ENCODE assay signal across 35 cellular contexts in the genomic region with DNA sequence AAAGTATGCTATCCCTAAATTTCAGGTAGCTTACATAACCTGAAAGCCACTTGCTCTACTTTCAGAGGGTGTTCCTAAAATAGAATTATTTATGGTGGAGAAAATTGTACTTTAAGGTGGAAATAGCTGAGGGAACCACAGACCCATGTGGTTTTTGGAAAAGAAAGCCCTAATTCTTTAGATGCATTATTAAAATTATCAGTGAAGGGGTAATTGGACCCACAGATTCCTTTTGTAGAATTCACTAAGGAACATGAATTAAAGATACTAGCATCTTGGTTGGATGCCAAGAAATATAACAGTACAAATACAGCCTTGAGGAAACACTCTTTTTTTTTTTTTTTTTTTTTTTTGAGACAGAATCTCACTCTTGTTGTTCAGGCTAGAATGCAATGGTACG. TPM values are rescaled to one million over a fixed set of nuclear protein-coding genes. Genes with fewer than 3 reads are reported as not detected.
"Had no signal": no experiment of that assay in that cellular context is flagged by ENCODE, and none has a peak within 500 bp of the region (broad histone marks: within the 10 kb centered on the region; RNA-seq: fewer than 3 reads in every experiment).

No MANE protein-coding gene starts in this region.

- DNase-seq: activated B cell treated with CpG ODN at 0.5 μM for 24 hours; activated CD4-positive, alpha-beta memory T cell treated with anti-CD3 and anti-CD28 coated beads for 36 hours; activated CD4-positive, alpha-beta T cell treated with anti-CD3 and anti-CD28 coated beads for 4 hours; activated CD4-positive, alpha-beta T cell treated with anti-CD3 and anti-CD28 coated beads, Interleukin-2, amount 10 ng/mL, durations not matched to agents 24 days and 14 days; activated CD4-positive, alpha-beta T cell treated with anti-CD3 and anti-CD28 coated beads, Interleukin-2, amount 50 U/mL, for 1 hour; activated CD4-positive, alpha-beta T cell treated with anti-CD3 and anti-CD28 coated beads, Interleukin-2, amount 50 U/mL, for 4 hours; activated CD4-positive, CD25-positive, alpha-beta regulatory T cell treated with anti-CD3 and anti-CD28 coated beads, Interleukin-2, amount 50 U/mL, for 72 hours; activated CD8-positive, alpha-beta memory T cell treated with anti-CD3 and anti-CD28 coated beads, Interleukin-2, amount 10 ng/mL, durations not matched to agents 7 days and 5 days; activated CD8-positive, alpha-beta memory T cell treated with anti-CD3 and anti-CD28 coated beads, Interleukin-2, amount 50 U/mL, for 48 hours; activated CD8-positive, alpha-beta T cell treated with anti-CD3 and anti-CD28 coated beads for 36 hours; activated effector memory CD4-positive, alpha-beta T cell treated with Interleukin-2 at 50 U/mL for 16 hours; activated gamma-delta T cell; activated naive CD4-positive, alpha-beta T cell treated with anti-CD3 and anti-CD28 coated beads, Interleukin-2, amount 10 ng/mL, durations not matched to agents 7 days and 5 days; activated naive CD4-positive, alpha-beta T cell treated with Interleukin-2 at 50 U/mL for 16 hours; activated naive CD8-positive, alpha-beta T cell treated with anti-CD3 and anti-CD28 coated beads, Interleukin-2, amount 10 ng/mL, durations not matched to agents 7 days and 5 days; activated naive CD8-positive, alpha-beta T cell treated with anti-CD3 and anti-CD28 coated beads, Interleukin-2, amount 50 U/mL, for 24 hours; activated T-cell treated with anti-CD3 and anti-CD28 coated beads, Interleukin-2, amount 50 U/mL, for 24 hours; activated T-cell treated with anti-CD3 and anti-CD28 coated beads, Interleukin-2, amount 50 U/mL, for 48 hours; amygdala; anterior cingulate cortex; caudate nucleus; cerebellar nuclear complex; T-helper 1 cell; T-helper 2 cell; T-helper 9 cell had no signal

- H3K9me3 Mint-ChIP-seq: activated B cell treated with CpG ODN at 0.5 μM for 24 hours; activated CD4-positive, alpha-beta memory T cell treated with anti-CD3 and anti-CD28 coated beads for 36 hours; activated CD4-positive, alpha-beta T cell treated with anti-CD3 and anti-CD28 coated beads, Interleukin-2, amount 10 ng/mL, durations not matched to agents 24 days and 14 days; activated CD8-positive, alpha-beta T cell treated with anti-CD3 and anti-CD28 coated beads for 36 hours; activated naive CD4-positive, alpha-beta T cell treated with anti-CD3 and anti-CD28 coated beads, Interleukin-2, amount 10 ng/mL, durations not matched to agents 7 days and 5 days; activated naive CD4-positive, alpha-beta T cell treated with anti-CD3 and anti-CD28 coated beads, Interleukin-2, amount 50 U/mL, for 24 hours; activated naive CD8-positive, alpha-beta T cell treated with anti-CD3 and anti-CD28 coated beads, Interleukin-2, amount 10 ng/mL, durations not matched to agents 7 days and 5 days; activated naive CD8-positive, alpha-beta T cell treated with anti-CD3 and anti-CD28 coated beads, Interleukin-2, amount 50 U/mL, for 24 hours; activated T-cell treated with anti-CD3 and anti-CD28 coated beads, Interleukin-2, amount 50 U/mL, for 24 hours; activated T-helper 2 cell treated with anti-CD3 and anti-CD28 coated beads, Interferon-gamma antibody, Interleukin-2, Interleukin-4, amounts not matched to agents 10 μg/mL and 5 μg/mL and 100 μg/mL, durations not matched to agents 14 hours and 24 hours and 36 hours; central memory CD8-positive, alpha-beta T cell; T-helper 1 cell treated with Interleukin-12 subunit alpha and Interleukin-12 subunit beta and Interleukin-4 antibody, amounts not matched to agents 30 μg/mL and 1 μg/mL, for 36 hours; T-helper 2 cell treated with Interferon-gamma antibody and Interleukin-4, amounts not matched to agents 5 μg/mL and 100 μg/mL, for 36 hours had no signal

- ATAC-seq: activated CD8-positive, alpha-beta memory T cell treated with anti-CD3 and anti-CD28 coated beads, Interleukin-2, amount 10 ng/mL, durations not matched to agents 7 days and 5 days; activated CD8-positive, alpha-beta T cell treated with anti-CD3 and anti-CD28 coated beads for 36 hours; activated naive CD8-positive, alpha-beta T cell treated with anti-CD3 and anti-CD28 coated beads, Interleukin-2, amount 50 U/mL, for 24 hours had no signal

- H3K36me3 Mint-ChIP-seq: activated CD4-positive, alpha-beta memory T cell treated with anti-CD3 and anti-CD28 coated beads for 36 hours; activated CD8-positive, alpha-beta memory T cell treated with anti-CD3 and anti-CD28 coated beads, Interleukin-2, amount 10 ng/mL, durations not matched to agents 7 days and 5 days; activated naive CD4-positive, alpha-beta T cell treated with anti-CD3 and anti-CD28 coated beads, Interleukin-2, amount 10 ng/mL, durations not matched to agents 7 days and 5 days; activated naive CD4-positive, alpha-beta T cell treated with anti-CD3 and anti-CD28 coated beads, Interleukin-2, amount 50 U/mL, for 24 hours; activated naive CD8-positive, alpha-beta T cell; activated naive CD8-positive, alpha-beta T cell treated with anti-CD3 and anti-CD28 coated beads, Interleukin-2, amount 10 ng/mL, durations not matched to agents 7 days and 5 days; brain had no signal

- H3K27ac Mint-ChIP-seq: activated B cell treated with CpG ODN at 0.5 μM for 24 hours; activated CD4-positive, alpha-beta memory T cell treated with anti-CD3 and anti-CD28 coated beads for 36 hours; activated CD4-positive, alpha-beta T cell treated with anti-CD3 and anti-CD28 coated beads, Interleukin-2, amount 10 ng/mL, durations not matched to agents 24 days and 14 days; activated CD8-positive, alpha-beta memory T cell treated with anti-CD3 and anti-CD28 coated beads, Interleukin-2, amount 10 ng/mL, durations not matched to agents 7 days and 5 days; activated CD8-positive, alpha-beta T cell treated with anti-CD3 and anti-CD28 coated beads for 36 hours; activated naive CD4-positive, alpha-beta T cell treated with anti-CD3 and anti-CD28 coated beads, Interleukin-2, amount 10 ng/mL, durations not matched to agents 7 days and 5 days; activated naive CD4-positive, alpha-beta T cell treated with anti-CD3 and anti-CD28 coated beads, Interleukin-2, amount 50 U/mL, for 24 hours; activated naive CD8-positive, alpha-beta T cell; activated naive CD8-positive, alpha-beta T cell treated with anti-CD3 and anti-CD28 coated beads, Interleukin-2, amount 10 ng/mL, durations not matched to agents 7 days and 5 days; activated naive CD8-positive, alpha-beta T cell treated with anti-CD3 and anti-CD28 coated beads, Interleukin-2, amount 50 U/mL, for 24 hours; activated T-cell treated with anti-CD3 and anti-CD28 coated beads, Interleukin-2, amount 50 U/mL, for 24 hours; activated T-helper 2 cell treated with anti-CD3 and anti-CD28 coated beads, Interferon-gamma antibody, Interleukin-2, Interleukin-4, amounts not matched to agents 10 μg/mL and 5 μg/mL and 100 μg/mL, durations not matched to agents 14 hours and 24 hours and 36 hours; T-helper 1 cell treated with Interleukin-12 subunit alpha and Interleukin-12 subunit beta and Interleukin-4 antibody, amounts not matched to agents 30 μg/mL and 1 μg/mL, for 36 hours; T-helper 2 cell treated with Interferon-gamma antibody and Interleukin-4, amounts not matched to agents 5 μg/mL and 100 μg/mL, for 36 hours had no signal

- H3K4me3 ChIP-seq: ascending aorta, cardiac muscle cell had no signal

- H3K4me3 Mint-ChIP-seq: activated B cell treated with CpG ODN at 0.5 μM for 24 hours; activated CD4-positive, alpha-beta memory T cell treated with anti-CD3 and anti-CD28 coated beads for 36 hours; activated CD4-positive, alpha-beta T cell treated with anti-CD3 and anti-CD28 coated beads, Interleukin-2, amount 10 ng/mL, durations not matched to agents 24 days and 14 days; activated CD8-positive, alpha-beta memory T cell treated with anti-CD3 and anti-CD28 coated beads, Interleukin-2, amount 10 ng/mL, durations not matched to agents 7 days and 5 days; activated CD8-positive, alpha-beta T cell treated with anti-CD3 and anti-CD28 coated beads for 36 hours; activated naive CD4-positive, alpha-beta T cell treated with anti-CD3 and anti-CD28 coated beads, Interleukin-2, amount 10 ng/mL, durations not matched to agents 7 days and 5 days; activated naive CD4-positive, alpha-beta T cell treated with anti-CD3 and anti-CD28 coated beads, Interleukin-2, amount 50 U/mL, for 24 hours; activated naive CD8-positive, alpha-beta T cell; activated naive CD8-positive, alpha-beta T cell treated with anti-CD3 and anti-CD28 coated beads, Interleukin-2, amount 10 ng/mL, durations not matched to agents 7 days and 5 days; activated naive CD8-positive, alpha-beta T cell treated with anti-CD3 and anti-CD28 coated beads, Interleukin-2, amount 50 U/mL, for 24 hours; activated T-cell treated with anti-CD3 and anti-CD28 coated beads, Interleukin-2, amount 50 U/mL, for 24 hours; central memory CD8-positive, alpha-beta T cell; T-helper 1 cell treated with Interleukin-12 subunit alpha and Interleukin-12 subunit beta and Interleukin-4 antibody, amounts not matched to agents 30 μg/mL and 1 μg/mL, for 36 hours; T-helper 2 cell treated with Interferon-gamma antibody and Interleukin-4, amounts not matched to agents 5 μg/mL and 100 μg/mL, for 36 hours had no signal

- H3K4me1 Mint-ChIP-seq: activated B cell treated with CpG ODN at 0.5 μM for 24 hours; activated CD4-positive, alpha-beta T cell treated with anti-CD3 and anti-CD28 coated beads, Interleukin-2, amount 10 ng/mL, durations not matched to agents 24 days and 14 days; activated CD8-positive, alpha-beta memory T cell treated with anti-CD3 and anti-CD28 coated beads, Interleukin-2, amount 10 ng/mL, durations not matched to agents 7 days and 5 days; activated naive CD4-positive, alpha-beta T cell treated with anti-CD3 and anti-CD28 coated beads, Interleukin-2, amount 10 ng/mL, durations not matched to agents 7 days and 5 days; activated naive CD4-positive, alpha-beta T cell treated with anti-CD3 and anti-CD28 coated beads, Interleukin-2, amount 50 U/mL, for 24 hours; activated naive CD8-positive, alpha-beta T cell treated with anti-CD3 and anti-CD28 coated beads, Interleukin-2, amount 10 ng/mL, durations not matched to agents 7 days and 5 days; activated naive CD8-positive, alpha-beta T cell treated with anti-CD3 and anti-CD28 coated beads, Interleukin-2, amount 50 U/mL, for 24 hours; central memory CD8-positive, alpha-beta T cell had no signal

- H3K27me3 Mint-ChIP-seq: activated B cell treated with CpG ODN at 0.5 μM for 24 hours; activated CD4-positive, alpha-beta memory T cell treated with anti-CD3 and anti-CD28 coated beads for 36 hours; activated CD4-positive, alpha-beta T cell treated with anti-CD3 and anti-CD28 coated beads, Interleukin-2, amount 10 ng/mL, durations not matched to agents 24 days and 14 days; activated CD8-positive, alpha-beta T cell treated with anti-CD3 and anti-CD28 coated beads for 36 hours; activated naive CD8-positive, alpha-beta T cell treated with anti-CD3 and anti-CD28 coated beads, Interleukin-2, amount 50 U/mL, for 24 hours; activated T-cell treated with anti-CD3 and anti-CD28 coated beads, Interleukin-2, amount 50 U/mL, for 24 hours; central memory CD8-positive, alpha-beta T cell had no signal

RNA-seq across cellular contexts. Expression of a gene that starts 37.8 kb away (rescaled TPM):
- polyA plus RNA-seq: adipose tissue, cardiac muscle cell had no signal

RNA-seq across cellular contexts. Expression of a gene that starts 58.8 kb away (rescaled TPM):
- polyA plus RNA-seq: adipose tissue had no signal
